19 cellular contexts compared by ENCODE assay signal in the genomic region with DNA sequence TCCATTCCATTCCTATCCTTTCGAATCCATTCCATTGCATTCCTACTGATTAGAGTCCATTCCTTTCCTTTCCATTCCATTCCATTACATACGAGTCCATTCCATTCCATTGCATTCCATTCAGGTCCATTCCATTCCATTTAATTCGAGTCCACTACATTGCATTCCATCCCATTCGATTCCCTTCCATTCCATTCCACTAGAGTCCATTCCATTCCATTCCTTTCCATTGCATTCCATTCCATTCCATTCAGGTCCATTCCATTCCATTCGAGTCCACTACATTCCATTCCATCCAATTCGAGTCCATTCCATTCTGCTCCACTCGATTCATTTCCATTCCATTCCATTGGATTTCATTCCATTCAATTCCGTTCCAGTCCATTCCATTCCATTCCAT.
DNase-seq lines count a peak whose midpoint lies in the region; ATAC-seq and TF ChIP-seq lines count a peak whose summit lies in the region.
"Had no signal": no experiment of that assay in that cellular context is flagged by ENCODE, and none has a peak within 500 bp of the region (broad histone marks: within the 10 kb centered on the region; RNA-seq: fewer than 3 reads in every experiment).

No MANE protein-coding gene starts in this region.

- dilution Hi-C loops in IMR-90 (cut with HindIII; ENCODE audit: low sequenced_read_pairs, unreplicated experiment): no loop called here

- H2BK15ac ChIP-seq in IMR-90 (ENCODE audit: low read depth, low read length): no peak overlapping the region

- H2BK20ac ChIP-seq in IMR-90 (ENCODE audit: low read depth, low read length): no peak overlapping the region

- H3K36me3 ChIP-seq in HUES48 (ENCODE audit: control insufficient read depth, insufficient read depth, low read length) (no peaks in the 10 kb centered on the region), IMR-90 (ENCODE audit: control insufficient read depth, insufficient read depth, low read length) (no peaks in the 10 kb centered on the region), iPS-20b (ENCODE audit: insufficient read depth, low read depth, low read length) (no peaks in the 10 kb centered on the region)
- H3K36me3 ChIP-seq: BLaER1 had no signal

- H3K27me3 ChIP-seq in HUES48 (ENCODE audit: control insufficient read depth, insufficient read depth, low read length) (no peaks in the 10 kb centered on the region), IMR-90 (ENCODE audit: control insufficient read depth, insufficient read depth, low read length) (no peaks in the 10 kb centered on the region), iPS-20b (ENCODE audit: insufficient read depth, low read length) (no peaks in the 10 kb centered on the region)
- H3K27me3 ChIP-seq: BLaER1 had no signal

- DNase-seq in IMR-90 (no peak), ACHN (no peak), D341Med (ENCODE audit: low spot score) (no peak), posterior cingulate gyrus (no peak)
- DNase-seq: Caco-2; CD4-positive, CD25-positive, alpha-beta regulatory T cell; CD8-positive, alpha-beta T cell; DMS 273 treated with DMSO at 0.1 percent for 48 hours; DMS79; EL; GDM1; GM23248; H9 had no signal

- intact Hi-C loops in IMR-90 (cut with micrococcal nuclease): no loop called here
- intact Hi-C loops in posterior cingulate gyrus (cut with DNase I): no loop called here

- POLR2A ChIA-PET in IMR-90 (lab: Charles Lee; ENCODE audit: unreplicated experiment): no interaction called here

- ATAC-seq in IMR-90 (ENCODE audit: low read depth): no peak
- ATAC-seq: CD8-positive, alpha-beta T cell; GM12878; HCT116 had no signal

- H3K9ac ChIP-seq in HUES48 (ENCODE audit: low read depth, low read length) (no peak overlapping the region), IMR-90 (ENCODE audit: low read depth, low read length) (no peak overlapping the region), iPS-20b (ENCODE audit: low read depth, low read length) (no peak overlapping the region)
- H3K9ac ChIP-seq: BLaER1, GM23248 had no signal

- H3K27ac ChIP-seq in HUES48 (ENCODE audit: low read depth, low read length) (no peak overlapping the region), IMR-90 (ENCODE audit: insufficient read depth, low read length) (no peak overlapping the region), iPS-20b (ENCODE audit: low read length) (no peak overlapping the region)
- H3K27ac ChIP-seq: BLaER1, C4-2B, GM23248 had no signal

- H2BK120ac ChIP-seq in IMR-90 (ENCODE audit: low read depth, low read length): no peak overlapping the region

- no peak for TF ChIP-seq RAD21 in IMR-90 (IDR thresholded peaks at IDR 0.05; ENCODE audit: low read length)

- H3K18ac ChIP-seq in IMR-90 (ENCODE audit: low read depth, low read length): no peak overlapping the region

- H2BK5ac ChIP-seq in IMR-90 (ENCODE audit: low read depth, low read length, poor library complexity, severe bottlenecking): peak overlapping the region; percentile 51

- H3K79me1 ChIP-seq in IMR-90 (ENCODE audit: low read depth in 1 of 2, low read length in 2 of 2): no peaks in the 10 kb centered on the region

- no peak overlapping the region for H2AFZ ChIP-seq in IMR-90 (replicated peaks; ENCODE audit: low read length, poor library complexity)
- H2AFZ ChIP-seq: GM23248 had no signal

- no peaks in the 10 kb centered on the region for H3K9me1 ChIP-seq in IMR-90 (ENCODE audit: insufficient read depth, low read length)

- no peaks in the 10 kb centered on the region for H4K20me1 ChIP-seq in IMR-90 (ENCODE audit: insufficient read depth, low read length)
- H4K20me1 ChIP-seq: BLaER1 had no signal

- no peak overlapping the region for H3K4ac ChIP-seq in IMR-90 (ENCODE audit: low read depth, low read length)

- no peak overlapping the region for H4K5ac ChIP-seq in IMR-90 (ENCODE audit: low read depth, low read length)

- no peaks in the 10 kb centered on the region for H3K9me3 ChIP-seq in HUES48 (ENCODE audit: control insufficient read depth, insufficient read depth, low read length)
- peaks cover 34% of the 10 kb centered on the region for H3K9me3 ChIP-seq in IMR-90 (ENCODE audit: control insufficient read depth, insufficient read depth, low read length)
- no peaks in the 10 kb centered on the region; the same call in 1 of the 2 replicates for H3K9me3 ChIP-seq in iPS-20b (ENCODE audit: insufficient read depth, low read depth, low read length)
- H3K9me3 ChIP-seq: BLaER1 had no signal

- no peak for TF ChIP-seq POLR2A in IMR-90 (IDR thresholded peaks at IDR 0.05; ENCODE audit: low read depth, low read length)

- CTCF ChIA-PET in IMR-90 (lab: Yijun Ruan, JAX): no interaction called here

- no peak overlapping the region for H3K56ac ChIP-seq in IMR-90 (ENCODE audit: extremely low read depth, insufficient read depth, low read length)

- WGBS in IMR-90 (ENCODE audit: extremely low coverage in 2 of 2, insufficient read length in 1 of 2), 2 experiments: 36 to 100% methylated on average over 2 to 8 of the region's 8 CpGs

- no peak overlapping the region for H4K91ac ChIP-seq in IMR-90 (ENCODE audit: insufficient read depth, low read depth, low read length)

- H2AK5ac ChIP-seq in IMR-90 (ENCODE audit: low read depth, low read length): no peak overlapping the region

- H3K23ac ChIP-seq in IMR-90 (ENCODE audit: low read depth, low read length): no peak overlapping the region

- H2AK9ac ChIP-seq in IMR-90 (replicated peaks; ENCODE audit: low read depth, low read length, poor library complexity): no peak overlapping the region

- H3K14ac ChIP-seq in IMR-90 (replicated peaks; ENCODE audit: low read depth, low read length): no peak overlapping the region

- in situ Hi-C loops in IMR-90 (cut with MboI; ENCODE audit: low sequenced_read_pairs) (no loop called here), ACHN (cut with HindIII; ENCODE audit: low pct_ligation_motif_present, low pct_unique_long_range_greater_than_20kb, low sequenced_read_pairs) (no loop called here)

- TF ChIP-seq CTCF in IMR-90 (conservative IDR thresholded peaks at IDR 0.05; ENCODE audit: low read depth, low read length): no peak

- H3K4me1 ChIP-seq in HUES48 (ENCODE audit: control insufficient read depth, insufficient read depth, low read length) (no peaks in the 10 kb centered on the region), IMR-90 (ENCODE audit: control insufficient read depth, insufficient read depth, low read length) (no peaks in the 10 kb centered on the region), iPS-20b (ENCODE audit: insufficient read depth, low read length) (no peaks in the 10 kb centered on the region)
- H3K4me1 ChIP-seq: BLaER1, Caco-2 had no signal

- BruUV-seq in IMR-90 (replicated peaks; lab: Mats Ljungman, UMichigan): no TSS peak

- H3K4me2 ChIP-seq in IMR-90 (ENCODE audit: low read depth, low read length): no peak overlapping the region
- H3K4me2 ChIP-seq: BLaER1 had no signal

- no peak overlapping the region for H4K8ac ChIP-seq in IMR-90 (ENCODE audit: low read depth in 2 of 2, low read length in 2 of 2)

- H3K4me3 ChIP-seq in HUES48 (ENCODE audit: low read depth, low read length) (0 out of 2 replicates have a peak overlapping the region, but pooled peaks have one; percentile 7), IMR-90 (ENCODE audit: insufficient read depth, low read depth, low read length) (no peak overlapping the region), iPS-20b (ENCODE audit: low read length) (peak overlapping the region; percentile 2; the same call in 1 of the 2 replicates)
- H3K4me3 ChIP-seq: BLaER1, GM12878, GM23248 had no signal

TF ChIP-seq in IMR-90, 13 proteins besides CTCF, POLR2A, EP300 and RAD21:
- no peak for TF ChIP-seq RFX5 (IDR thresholded peaks at IDR 0.05; ENCODE audit: low read depth, low read length)
- no peak for TF ChIP-seq MXI1 (IDR thresholded peaks at IDR 0.05; ENCODE audit: borderline replicate concordance, low read depth, low read length)
- TF ChIP-seq CHD1 (IDR thresholded peaks at IDR 0.05; ENCODE audit: low read depth, low read length): no peak
- no peak for TF ChIP-seq RCOR1 (IDR thresholded peaks at IDR 0.05; ENCODE audit: insufficient replicate concordance, low read length)
- TF ChIP-seq MAFK (IDR thresholded peaks at IDR 0.05; ENCODE audit: low read depth, low read length): no peak
- no peak for TF ChIP-seq BHLHE40 (IDR thresholded peaks at IDR 0.05; ENCODE audit: low read depth, low read length)
- no peak for TF ChIP-seq MAZ (IDR thresholded peaks at IDR 0.05; ENCODE audit: borderline replicate concordance, low read depth, low read length)
- TF ChIP-seq CEBPB (IDR thresholded peaks at IDR 0.05; ENCODE audit: low read depth, low read length): no peak
- TF ChIP-seq SMC3 (IDR thresholded peaks at IDR 0.05; ENCODE audit: low read depth, low read length): no peak
- TF ChIP-seq ELK1 (IDR thresholded peaks at IDR 0.05; ENCODE audit: borderline replicate concordance, low read depth, low read length): no peak
- TF ChIP-seq FOS (IDR thresholded peaks at IDR 0.05; ENCODE audit: low read depth, low read length): no peak
- no peak for TF ChIP-seq USF2 (IDR thresholded peaks at IDR 0.05; ENCODE audit: low read depth, low read length)
- no peak for TF ChIP-seq NFE2L2 (IDR thresholded peaks at IDR 0.05; ENCODE audit: low read depth, low read length)
